Comparison of ENCODE assay signal across 13 cellular contexts in genomic region chr15:85445361-85445760, GRCh38.
"Had no signal": no experiment of that assay in that cellular context is flagged by ENCODE, and none has a peak within 500 bp of the region (broad histone marks: within the 10 kb centered on the region; RNA-seq: fewer than 3 reads in every experiment).

No MANE protein-coding gene starts in this region.

- H3K36me3 ChIP-seq: heart left ventricle, neutrophil, tibial artery had no signal

- DNase-seq: activated CD4-positive, alpha-beta T cell treated with anti-CD3 and anti-CD28 coated beads, Interleukin-2, amount 50 U/mL, for 48 hours; activated CD4-positive, CD25-positive, alpha-beta regulatory T cell treated with anti-CD3 and anti-CD28 coated beads, Interleukin-2, amount 50 U/mL, for 72 hours; activated gamma-delta T cell; activated T-cell treated with anti-CD3 and anti-CD28 coated beads, Interleukin-2, amount 50 U/mL, for 48 hours; caudate nucleus; effector CD8-positive, alpha-beta T cell; heart left ventricle; posterior cingulate gyrus; SW 1271; tibial artery had no signal

- H3K27me3 ChIP-seq: heart left ventricle, neutrophil, tibial artery had no signal

- H3K4me3 ChIP-seq: coronary artery, heart left ventricle, tibial artery had no signal

- ATAC-seq: heart left ventricle, left lobe of liver had no signal

- H3K9me3 ChIP-seq: neutrophil had no signal

- H3K27ac ChIP-seq: coronary artery, neutrophil, tibial artery had no signal
